In the genomic region with DNA sequence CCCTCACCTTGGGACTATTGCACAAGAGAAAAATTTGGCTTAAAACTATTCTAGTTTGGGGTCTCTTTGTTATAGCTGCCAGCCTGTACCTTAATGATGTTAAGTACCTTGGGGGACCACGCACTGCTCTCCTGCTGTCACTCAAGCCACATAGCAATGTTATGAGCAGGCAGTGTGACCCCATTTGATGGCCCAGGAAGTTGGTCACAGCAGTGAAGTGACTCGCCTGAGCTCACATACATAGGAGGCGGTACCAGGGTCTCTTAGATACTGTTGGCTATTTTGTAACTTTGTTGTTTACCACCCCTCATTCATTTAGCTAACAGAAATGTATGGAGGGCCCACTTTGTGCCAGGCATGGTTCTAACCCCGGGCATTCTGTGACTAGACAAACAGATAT, we compare ENCODE assay signal across 23 cellular contexts. TPM values are rescaled to one million over a fixed set of nuclear protein-coding genes. Genes with fewer than 3 reads are reported as not detected.
"Had no signal": no experiment of that assay in that cellular context is flagged by ENCODE, and none has a peak within 500 bp of the region (broad histone marks: within the 10 kb centered on the region; RNA-seq: fewer than 3 reads in every experiment).

No MANE protein-coding gene starts in this region.

- ATAC-seq: left colon, left ventricle myocardium superior had no signal

- H3K4me2 ChIP-seq: hepatocyte had no signal

- DNase-seq: cortex of kidney; dorsolateral prefrontal cortex; effector CD8-positive, alpha-beta T cell; foreskin melanocyte; kidney; left colon; left ventricle myocardium superior; mesendoderm; naive B cell; nephron progenitor cell; posterior cingulate gyrus; sigmoid colon; stimulated activated naive CD4-positive, alpha-beta T cell; stomach; trophoblast cell; uterus had no signal

- H3K4me3 ChIP-seq: dorsolateral prefrontal cortex, hepatocyte, lung, right atrium auricular region, sigmoid colon, skin epidermis, stomach, uterus had no signal

- H3K4me1 Mint-ChIP-seq: naive B cell had no signal

- H3K9me3 ChIP-seq: neutrophil, right atrium auricular region, sigmoid colon, stomach, uterus had no signal

- H3K27ac ChIP-seq: dorsolateral prefrontal cortex, hepatocyte, neutrophil, right atrium auricular region, sigmoid colon, skin epidermis, stomach, uterus had no signal

- H3K27ac Mint-ChIP-seq: naive B cell, nephron progenitor cell had no signal

- H3K79me2 ChIP-seq: hepatocyte had no signal

- H3K36me3 Mint-ChIP-seq: naive B cell had no signal

- H3K36me3 ChIP-seq: neutrophil, right atrium auricular region, sigmoid colon, stomach, uterus had no signal

- H3K27me3 ChIP-seq: dorsolateral prefrontal cortex, hepatocyte, right atrium auricular region, sigmoid colon, uterus had no signal

- H3K9me3 Mint-ChIP-seq: naive B cell, nephron progenitor cell had no signal

- H2AFZ ChIP-seq: hepatocyte had no signal

- H3K4me3 Mint-ChIP-seq: naive B cell, nephron progenitor cell had no signal

RNA-seq across cellular contexts. Expression of a gene that starts 16.4 kb away (rescaled TPM):
- total RNA-seq: hepatocyte, kidney, left colon, left ventricle myocardium superior, lung, osteoblast, pulmonary artery endothelial cell, right atrium auricular region, sigmoid colon, stomach, uterus had no signal

RNA-seq across cellular contexts. Expression of a gene that starts 32.5 kb away (rescaled TPM):
- total RNA-seq: hepatocyte, left ventricle myocardium superior, pulmonary artery endothelial cell had no signal
